8 cellular contexts compared by ENCODE assay signal in the genomic region with DNA sequence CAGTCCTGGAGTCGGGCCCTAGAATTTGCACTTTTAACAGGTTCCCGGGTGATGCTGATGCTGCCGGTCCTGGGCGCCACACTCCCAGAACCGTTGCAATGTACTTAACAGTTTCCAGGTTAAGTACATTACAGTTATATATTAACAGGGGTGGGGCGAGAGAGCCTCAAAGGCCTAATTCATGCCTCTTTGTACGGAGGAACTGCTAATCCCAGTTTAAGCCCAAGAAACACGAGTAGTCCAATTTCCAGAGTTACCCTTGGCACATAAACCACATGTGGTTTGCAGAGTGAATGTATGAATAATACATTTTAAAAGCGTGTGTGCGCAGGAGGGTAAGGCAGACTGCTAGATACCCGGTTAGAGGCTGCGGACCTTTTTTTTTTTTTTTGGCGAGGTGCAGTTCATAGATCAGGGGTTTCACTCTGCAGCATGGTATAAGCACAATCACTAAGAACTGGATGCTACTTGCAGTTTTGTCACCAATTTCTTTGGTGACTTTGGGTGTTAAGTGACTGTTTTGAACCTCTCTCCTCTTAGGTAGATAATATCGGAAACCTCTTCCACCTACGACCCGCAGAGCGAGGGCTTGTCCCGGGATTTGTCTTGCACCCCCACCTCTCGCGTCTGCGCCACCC. TPM values are rescaled to one million over a fixed set of nuclear protein-coding genes. Genes with fewer than 3 reads are reported as not detected.
A peak's percentile ranks its signal among the peaks of the same experiment; 100 is the strongest.
DNase-seq lines count a peak whose midpoint lies in the region; ATAC-seq, FAIRE-seq and TF ChIP-seq lines count a peak whose summit lies in the region.

No MANE protein-coding gene starts in this region.

- H3K4me1 ChIP-seq in K562 (replicated peaks in 1 of 2; ENCODE audit: control insufficient read depth in 2 of 2, insufficient read depth in 2 of 2, low read length in 2 of 2), result peaks cover 0 to 18% of the 10 kb centered on the region in 2 experiments
- H3K4me1 ChIP-seq in suprapubic skin, result peaks cover 27% of the 10 kb centered on the region

- no peaks in the 10 kb centered on the region for H3K9me3 ChIP-seq in K562 (replicated peaks; ENCODE audit: control insufficient read depth, insufficient read depth, low read depth, low read length)
- H3K9me3 ChIP-seq in suprapubic skin, result no peaks in the 10 kb centered on the region

- TF ChIP-seq CTCF in AG04449 (IDR thresholded peaks at IDR 0.05; ENCODE audit: insufficient read depth, low read length, missing control alignments) (no peak), NB4 (IDR thresholded peaks at IDR 0.05; ENCODE audit: low read depth, low read length) (no peak), K562 (IDR thresholded peaks at IDR 0.05 in 2 of 3, conservative IDR thresholded peaks at IDR 0.05 in 1 of 3; ENCODE audit: insufficient read depth in 2 of 3, low read depth in 1 of 3, low read length in 3 of 3) (peak in 1 of 3 experiments; percentile 52; a peak in 3 of 6 replicates), kidney epithelial cell (IDR thresholded peaks at IDR 0.05; ENCODE audit: insufficient read depth, low read length, poor library complexity, severe bottlenecking) (no peak), suprapubic skin (IDR thresholded peaks at IDR 0.05) (peak in 1 of 2 donors; percentile 13)

- no peaks in the 10 kb centered on the region for H4K20me1 ChIP-seq in K562 (replicated peaks; ENCODE audit: control insufficient read depth, insufficient read depth, low read length)

- H3K36me3 ChIP-seq in K562 (ENCODE audit: control insufficient read depth, insufficient read depth, low read length), result peaks cover 28% of the 10 kb centered on the region; the same call in 2 of the 3 replicates
- no peaks in the 10 kb centered on the region for H3K36me3 ChIP-seq in kidney epithelial cell (ENCODE audit: control insufficient read depth, insufficient read depth, low read length)
- H3K36me3 ChIP-seq in suprapubic skin, result peaks cover 20% of the 10 kb centered on the region

- under 1% methylated on average over 19 of the region's 21 CpGs for WGBS in K562 (ENCODE audit: insufficient coverage, low coverage, missing lambda C conversion rate)
- 0% methylated on average over 20 of the region's 21 CpGs for WGBS in suprapubic skin

- POLR2A ChIA-PET in AG04449 (lab: Yijun Ruan, JAX) (interaction anchor here (0.6 kb wide), 1 partner anchor 188 kb away, joined by 5 read pairs; no protein-coding TSS in a partner anchor), K562 (lab: Yijun Ruan, JAX) (interaction anchor here (0.6 to 1.4 kb wide), 4 partner anchors 9 to 26 kb away, joined by 3 to 7 read pairs (median 4); no protein-coding TSS in a partner anchor)

- peak overlapping the region; percentile 98 for H2AFZ ChIP-seq in K562 (ENCODE audit: low read depth, low read length)

- H3K27ac ChIP-seq in K562 (ENCODE audit: extremely low read depth, low read depth, low read length), result peak overlapping the region; percentile 79
- H3K27ac ChIP-seq in suprapubic skin, result peak overlapping the region; percentile 76

- peaks cover 75% of the 10 kb centered on the region for H3K79me2 ChIP-seq in K562 (ENCODE audit: control insufficient read depth, insufficient read depth, low read length)

- BruUV-seq in K562 (replicated peaks; lab: Mats Ljungman, UMichigan), result no TSS peak

- intact Hi-C loops in K562 (cut with micrococcal nuclease), result loop anchor here (1.0 kb wide), 1 partner anchor 67 kb away; the partner anchor contains the start of gene TOM1L1

- H3K4me2 ChIP-seq in K562 (ENCODE audit: insufficient read depth, low read length), result peak overlapping the region; percentile 97

- H3K4me3 ChIP-seq in AG04449 (ENCODE audit: low read depth, low read length) (peak overlapping the region; percentile 93), NB4 (ENCODE audit: low read depth, low read length) (peak overlapping the region; percentile 96), K562 (peak overlapping the region; percentile 79), kidney epithelial cell (ENCODE audit: low read depth, low read length) (peak overlapping the region; percentile 62), suprapubic skin (peak overlapping the region; percentile 95)

- peak; percentile 16 for FAIRE-seq in GM12891 (lab: Jason Lieb, UNC)
- no peak for FAIRE-seq in K562 (lab: Jason Lieb, UNC)
- no peak for FAIRE-seq in GM12892 (lab: Jason Lieb, UNC)

- no peak for TF ChIP-seq EP300 in K562 (IDR thresholded peaks at IDR 0.05; ENCODE audit: low read length)
- no peak for TF ChIP-seq EP300 in suprapubic skin (IDR thresholded peaks at IDR 0.05)

- DNase-seq in AG04449 (ENCODE audit: low read depth, low spot score), result no peak
- peak; percentile 10 for DNase-seq in GM12891 (ENCODE audit: insufficient read length, low spot score)
- peak; percentile 31 for DNase-seq in NB4 (ENCODE audit: low read depth)
- DNase-seq in K562 (ENCODE audit: extremely low read depth in 1 of 4, low spot score in 3 of 4), result peak; percentile 35 to 62 (median 61)
- DNase-seq in kidney epithelial cell (ENCODE audit: low read depth), result no peak
- no peak for DNase-seq in suprapubic skin (ENCODE audit: low spot score in 2 of 2)
- no peak for DNase-seq in GM12892 (ENCODE audit: insufficient read length)

- TF ChIP-seq POLR2A in GM12891 (IDR thresholded peaks at IDR 0.05; ENCODE audit: low read depth, low read length) (no peak), NB4 (IDR thresholded peaks at IDR 0.05; ENCODE audit: extremely low read depth, insufficient read length) (no peak), K562 (conservative IDR thresholded peaks at IDR 0.05) (no peak), suprapubic skin (IDR thresholded peaks at IDR 0.05) (no peak), GM12892 (IDR thresholded peaks at IDR 0.05; ENCODE audit: low read depth, low read length) (no peak)

- CTCF ChIA-PET in AG04449 (lab: Yijun Ruan, JAX) (interaction anchor here (4.6 kb wide), 1 partner anchor 25 kb away, joined by 22 read pairs; no protein-coding TSS in a partner anchor), K562 (lab: Yijun Ruan, JAX; ENCODE audit: low intra/inter-chr PET ratio) (interaction anchor here (0.6 kb wide), 2 partner anchors 197 to 391 kb away, joined by 3 to 5 read pairs; no protein-coding TSS in a partner anchor)

- ATAC-seq in HG02678 (IDR thresholded peaks at IDR 0.05; ENCODE audit: unreplicated experiment), result peak; percentile 22
- ATAC-seq in K562, result peak; percentile 30

- H3K9me1 ChIP-seq in K562 (ENCODE audit: control insufficient read depth, insufficient read depth, low read length), result no peaks in the 10 kb centered on the region

- H3K27me3 ChIP-seq in K562 (ENCODE audit: control insufficient read depth in 2 of 2, insufficient read depth in 2 of 2, low read length in 2 of 2) (no peaks in the 10 kb centered on the region), kidney epithelial cell (ENCODE audit: control insufficient read depth, insufficient read depth, low read length) (no peaks in the 10 kb centered on the region), suprapubic skin (no peaks in the 10 kb centered on the region)

- in situ Hi-C loops in K562 (cut with MboI), result no loop called here

- peak overlapping the region; percentile 86 to 97 for H3K9ac ChIP-seq in K562 (ENCODE audit: insufficient read depth in 1 of 2, low read depth in 2 of 2, low read length in 2 of 2)

- TF ChIP-seq RAD21 in K562 (CRISPR knock-in tag; conservative IDR thresholded peaks at IDR 0.05 in 1 of 2, IDR thresholded peaks at IDR 0.05 in 1 of 2), result no peak

RNA-seq across cellular contexts. Expression of gene COX11, which starts 0.7 kb away (rescaled TPM):
- polyA plus RNA-seq in GM12891 (2012; ENCODE audit: low read depth, missing spikeins), result 38.4 TPM
- 25.8 and 43.8 TPM in 2 replicates for total RNA-seq in K562 (2011; cell fraction: chromatin; rRNA removed; ENCODE audit: low replicate concordance)
- 24.8 and 30.4 TPM in 2 replicates for total RNA-seq in K562 (2011; cell fraction: nucleolus; rRNA removed)
- 38.2 and 60.7 TPM in 2 replicates for total RNA-seq in K562 (2011; cell fraction: nucleoplasm; rRNA removed)
- total RNA-seq in K562 (2014; rRNA removed), result 78.9 and 112 TPM in 2 replicates
- 24.9 and 30.0 TPM in 2 replicates for total RNA-seq in K562 (2014; rRNA removed; fragmentation: Illumina TruSeq; extraction: Trizol)
- 30.7 and 33.9 TPM in 2 replicates for total RNA-seq in K562 (2015; rRNA removed; fragmentation: Illumina TruSeq; extraction: Trizol)
- total RNA-seq in K562 (2021), result 47.3 and 50.0 TPM in 2 replicates
- polyA plus RNA-seq in K562 (2011; rRNA removed), result 33.3 and 38.1 TPM in 2 replicates
- 28.9 and 53.3 TPM in 2 replicates for polyA plus RNA-seq in K562 (2011; cell fraction: cytosol; rRNA removed)
- 49.8 and 50.2 TPM in 2 replicates for polyA plus RNA-seq in K562 (2011; cell fraction: nucleus; rRNA removed)
- 35.9 and 42.5 TPM in 2 replicates for polyA plus RNA-seq in K562 (2012)
- polyA plus RNA-seq in K562 (2014; fragmentation: Illumina TruSeq; extraction: Trizol), result 21.5 and 41.0 TPM in 2 replicates
- polyA plus RNA-seq in K562 (2014; fragmentation: Nextera tagmentation; extraction: Ambion mirVana), result 10 to 100 TPM; 18.5 to 18.8 TPM
- 69.2 and 79.1 TPM in 2 replicates for polyA plus RNA-seq in K562 (2014; rRNA removed)
- polyA minus RNA-seq in K562 (2011; rRNA and poly(A)+ RNA removed), result 24.1 and 35.3 TPM in 2 replicates
- polyA minus RNA-seq in K562 (2011; cell fraction: cytosol; rRNA and poly(A)+ RNA removed), result 28.4 and 35.2 TPM in 2 replicates
- polyA minus RNA-seq in K562 (2011; cell fraction: nucleus; rRNA and poly(A)+ RNA removed), result 28.8 and 41.7 TPM in 2 replicates
- 33.3 and 59.1 TPM in 2 replicates for total RNA-seq in kidney epithelial cell
- 10 to 100 TPM; 30.3 to 43.1 (median 31.7) TPM for total RNA-seq in suprapubic skin
- 29.2 TPM for polyA plus RNA-seq in GM12892 (2012; ENCODE audit: missing spikeins)

RNA-seq across cellular contexts. Expression of gene STXBP4, which starts 0.8 kb away (rescaled TPM):
- 2.1 TPM for polyA plus RNA-seq in GM12891 (2012; ENCODE audit: low read depth, missing spikeins)
- 25.1 and 86.8 TPM in 2 replicates for total RNA-seq in K562 (2011; cell fraction: chromatin; rRNA removed; ENCODE audit: low replicate concordance)
- 8.3 and 8.9 TPM in 2 replicates for total RNA-seq in K562 (2011; cell fraction: nucleolus; rRNA removed)
- total RNA-seq in K562 (2011; cell fraction: nucleoplasm; rRNA removed), result 21.1 and 36.3 TPM in 2 replicates
- 6.8 and 18.5 TPM in 2 replicates for total RNA-seq in K562 (2014; rRNA removed)
- 23.2 and 25.0 TPM in 2 replicates for total RNA-seq in K562 (2014; rRNA removed; fragmentation: Illumina TruSeq; extraction: Trizol)
- 16.9 and 19.4 TPM in 2 replicates for total RNA-seq in K562 (2015; rRNA removed; fragmentation: Illumina TruSeq; extraction: Trizol)
- total RNA-seq in K562 (2021), result 15.0 and 16.1 TPM in 2 replicates
- polyA plus RNA-seq in K562 (2011; rRNA removed), result 9.5 and 12.2 TPM in 2 replicates
- polyA plus RNA-seq in K562 (2011; cell fraction: cytosol; rRNA removed), result 2.3 and 6.1 TPM in 2 replicates
- polyA plus RNA-seq in K562 (2011; cell fraction: nucleus; rRNA removed), result 7.4 and 13.9 TPM in 2 replicates
- polyA plus RNA-seq in K562 (2012), result 4.4 and 14.0 TPM in 2 replicates
- polyA plus RNA-seq in K562 (2014; fragmentation: Illumina TruSeq; extraction: Trizol), result 19.5 and 22.3 TPM in 2 replicates
- 10 to 100 TPM; 11.6 to 13.9 TPM for polyA plus RNA-seq in K562 (2014; fragmentation: Nextera tagmentation; extraction: Ambion mirVana)
- 12.7 and 19.2 TPM in 2 replicates for polyA plus RNA-seq in K562 (2014; rRNA removed)
- polyA minus RNA-seq in K562 (2011; rRNA and poly(A)+ RNA removed), result 28.5 and 32.0 TPM in 2 replicates
- 4.8 and 9.3 TPM in 2 replicates for polyA minus RNA-seq in K562 (2011; cell fraction: cytosol; rRNA and poly(A)+ RNA removed)
- 22.6 and 45.3 TPM in 2 replicates for polyA minus RNA-seq in K562 (2011; cell fraction: nucleus; rRNA and poly(A)+ RNA removed)
- 24.0 and 40.1 TPM in 2 replicates for total RNA-seq in kidney epithelial cell
- 10 to 100 TPM in 2 of 4 donors, 1 to 10 TPM in 2; 1.6 to 29.4 (median 7.4) TPM for total RNA-seq in suprapubic skin
- polyA plus RNA-seq in GM12892 (2012; ENCODE audit: missing spikeins), result 6.8 TPM

Comparison
In these comparisons a context has a peak if more than half of its experiments do, and no peak if none do; other contexts are left out.
1. DNase-seq: peak in GM12891 (single experiment), NB4 (single experiment) and K562 (4 of 4); none in AG04449 (single experiment), kidney epithelial cell (single experiment), suprapubic skin (0 of 2) and GM12892 (single experiment).
2. Peak in every context shown above with its lines, with median percentiles within 50 percentile points of each other: H3K4me3 ChIP-seq.